ENCODE assay signal across 1 cellular context in genomic region chr6:115982453-115982852, GRCh38.
TF ChIP-seq lines count a peak whose summit lies in the region.

No MANE protein-coding gene starts in this region.

TF ChIP-seq in HepG2, 621 proteins besides CTCF, POLR2A, EP300 and RAD21 (continued from another document):
- TF ChIP-seq ZNF441 (CRISPR knock-in tag; IDR thresholded peaks at IDR 0.05; ENCODE audit: borderline replicate concordance) (no peak), RCOR2 (CRISPR knock-in tag; IDR thresholded peaks at IDR 0.05) (0 out of 2 replicates have a peak, but pooled peaks have one; percentile 17), ZNF317 (CRISPR knock-in tag; IDR thresholded peaks at IDR 0.05) (peak; percentile 69; the same call in 1 of the 2 replicates), TEAD3 (CRISPR knock-in tag; optimal IDR thresholded peaks at IDR 0.05; ENCODE audit: borderline replicate concordance) (peak; percentile 83)
